In the genomic region with DNA sequence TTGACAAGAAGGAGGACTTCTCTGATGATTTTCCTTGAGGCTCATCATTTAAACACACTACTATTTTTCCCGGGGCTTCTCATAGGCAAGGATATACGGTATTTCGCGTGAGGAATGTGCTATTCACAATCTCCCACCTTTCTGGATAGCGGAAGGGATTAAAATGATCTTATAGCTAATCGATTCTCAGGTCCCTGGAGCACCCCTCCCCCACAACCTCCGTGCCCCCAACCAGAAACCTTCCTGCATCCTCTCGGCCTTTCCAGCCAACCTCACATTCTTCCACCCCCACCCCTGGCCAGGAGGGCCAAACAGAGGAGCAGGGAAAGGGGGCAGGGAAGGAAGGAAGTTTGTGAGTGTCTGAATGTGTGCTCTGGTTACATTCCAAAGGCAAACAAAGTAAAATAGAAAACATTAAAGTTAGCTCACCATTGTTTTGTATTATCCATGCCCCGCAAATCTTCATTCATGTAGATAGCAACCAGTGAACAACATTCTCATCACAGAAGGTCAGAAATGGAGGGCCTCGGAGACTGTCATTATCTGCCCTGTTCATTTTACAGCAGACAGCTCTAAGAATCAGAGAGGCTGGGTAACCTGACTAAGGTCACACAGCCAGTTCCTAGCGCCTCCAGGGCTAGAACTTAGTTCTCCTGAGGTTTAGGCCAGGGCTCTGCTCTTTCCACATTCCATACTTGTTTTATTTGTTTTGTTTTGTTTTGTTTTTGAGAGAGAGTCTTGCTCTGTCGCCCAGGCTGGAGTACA, we compare ENCODE assay signal across 10 cellular contexts.
DNase-seq lines count a peak whose midpoint lies in the region; ATAC-seq and TF ChIP-seq lines count a peak whose summit lies in the region.
"Had no signal": no experiment of that assay in that cellular context is flagged by ENCODE, and none has a peak within 500 bp of the region (broad histone marks: within the 10 kb centered on the region; RNA-seq: fewer than 3 reads in every experiment).

No MANE protein-coding gene starts in this region.

- H3K4me3 Mint-ChIP-seq in activated CD4-positive, alpha-beta T cell treated with anti-CD3 and anti-CD28 coated beads, Interleukin-2, amount 10 ng/mL, durations not matched to agents 24 days and 14 days = no peak overlapping the region
- H3K4me3 Mint-ChIP-seq in activated CD8-positive, alpha-beta T cell treated with anti-CD3 and anti-CD28 coated beads for 36 hours = no peak overlapping the region

- H3K9me3 Mint-ChIP-seq in activated CD4-positive, alpha-beta T cell treated with anti-CD3 and anti-CD28 coated beads, Interleukin-2, amount 10 ng/mL, durations not matched to agents 24 days and 14 days = peaks cover 3% of the 10 kb centered on the region
- H3K9me3 Mint-ChIP-seq in activated CD8-positive, alpha-beta T cell treated with anti-CD3 and anti-CD28 coated beads for 36 hours = peaks cover 6% of the 10 kb centered on the region

- H3K36me3 Mint-ChIP-seq in activated CD4-positive, alpha-beta T cell treated with anti-CD3 and anti-CD28 coated beads, Interleukin-2, amount 10 ng/mL, durations not matched to agents 24 days and 14 days (ENCODE audit: low read depth) = peaks cover 3% of the 10 kb centered on the region
- H3K36me3 Mint-ChIP-seq in activated CD8-positive, alpha-beta T cell treated with anti-CD3 and anti-CD28 coated beads for 36 hours (ENCODE audit: low read depth) = peaks cover 4% of the 10 kb centered on the region

- no peak for ATAC-seq in activated CD8-positive, alpha-beta T cell treated with anti-CD3 and anti-CD28 coated beads for 36 hours
- ATAC-seq in left lobe of liver = no peak

- peaks cover 38% of the 10 kb centered on the region for H3K4me1 Mint-ChIP-seq in activated CD4-positive, alpha-beta T cell treated with anti-CD3 and anti-CD28 coated beads, Interleukin-2, amount 10 ng/mL, durations not matched to agents 24 days and 14 days
- peaks cover 51% of the 10 kb centered on the region for H3K4me1 Mint-ChIP-seq in activated CD8-positive, alpha-beta T cell treated with anti-CD3 and anti-CD28 coated beads for 36 hours (ENCODE audit: low read depth)

- CTCF ChIA-PET in activated CD8-positive, alpha-beta T cell treated with anti-CD3 and anti-CD28 coated beads for 36 hours (lab: Charles Lee) = interaction anchor here (1.6 kb wide), 1 partner anchor 142 kb away, joined by 5 read pairs; no protein-coding TSS in a partner anchor

- no peak for DNase-seq in activated CD4-positive, alpha-beta T cell treated with anti-CD3 and anti-CD28 coated beads, Interleukin-2, amount 10 ng/mL, durations not matched to agents 24 days and 14 days
- no peak for DNase-seq in activated CD4-positive, alpha-beta T cell treated with anti-CD3 and anti-CD28 coated beads, Interleukin-2, amount 50 U/mL, for 48 hours
- no peak for DNase-seq in activated CD8-positive, alpha-beta T cell treated with anti-CD3 and anti-CD28 coated beads for 36 hours
- DNase-seq in iPS DF 19.7 (ENCODE audit: low read depth, low spot score) (peak; percentile 94), retina (peak; percentile 33), NCI-H187 (lab: John Stamatoyannopoulos, UW) (no peak), left lobe of liver (ENCODE audit: low spot score) (no peak), HK-2 (ENCODE audit: unreplicated experiment) (no peak)
- DNase-seq: 8988T, NCI-H2107 had no signal

- TF ChIP-seq CTCF in activated CD8-positive, alpha-beta T cell treated with anti-CD3 and anti-CD28 coated beads for 36 hours (IDR thresholded peaks at IDR 0.05) = no peak

- intact Hi-C loops in activated CD4-positive, alpha-beta T cell treated with anti-CD3 and anti-CD28 coated beads, Interleukin-2, amount 10 ng/mL, durations not matched to agents 24 days and 14 days (cut with micrococcal nuclease) = no loop called here
- intact Hi-C loops in activated CD8-positive, alpha-beta T cell treated with anti-CD3 and anti-CD28 coated beads for 36 hours (cut with micrococcal nuclease) = no loop called here

- peak overlapping the region; percentile 91 for H3K27ac Mint-ChIP-seq in activated CD4-positive, alpha-beta T cell treated with anti-CD3 and anti-CD28 coated beads, Interleukin-2, amount 10 ng/mL, durations not matched to agents 24 days and 14 days
- H3K27ac Mint-ChIP-seq in activated CD8-positive, alpha-beta T cell treated with anti-CD3 and anti-CD28 coated beads for 36 hours = peak overlapping the region; percentile 95

- POLR2A ChIA-PET in activated CD8-positive, alpha-beta T cell treated with anti-CD3 and anti-CD28 coated beads for 36 hours (lab: Charles Lee) = interaction anchor here (0.7 to 17.9 kb wide), 6 partner anchors 11 to 159 kb away, joined by 3 to 375 read pairs (median 4); a partner anchor contains a TSS

- no peaks in the 10 kb centered on the region for H3K27me3 Mint-ChIP-seq in activated CD4-positive, alpha-beta T cell treated with anti-CD3 and anti-CD28 coated beads, Interleukin-2, amount 10 ng/mL, durations not matched to agents 24 days and 14 days
- no peaks in the 10 kb centered on the region for H3K27me3 Mint-ChIP-seq in activated CD8-positive, alpha-beta T cell treated with anti-CD3 and anti-CD28 coated beads for 36 hours

Comparison
In these comparisons a context has a peak if more than half of its experiments do, and no peak if none do; other contexts are left out.
1. DNase-seq: peak in iPS DF 19.7 (single experiment) and retina (single experiment); none in activated CD4-positive, alpha-beta T cell treated with anti-CD3 and anti-CD28 coated beads, Interleukin-2, amount 10 ng/mL, durations not matched to agents 24 days and 14 days (single experiment), activated CD4-positive, alpha-beta T cell treated with anti-CD3 and anti-CD28 coated beads, Interleukin-2, amount 50 U/mL, for 48 hours (0 of 2), activated CD8-positive, alpha-beta T cell treated with anti-CD3 and anti-CD28 coated beads for 36 hours (single experiment), NCI-H187 (0 of 2), left lobe of liver (single experiment) and HK-2 (single experiment).